In the genomic region with DNA sequence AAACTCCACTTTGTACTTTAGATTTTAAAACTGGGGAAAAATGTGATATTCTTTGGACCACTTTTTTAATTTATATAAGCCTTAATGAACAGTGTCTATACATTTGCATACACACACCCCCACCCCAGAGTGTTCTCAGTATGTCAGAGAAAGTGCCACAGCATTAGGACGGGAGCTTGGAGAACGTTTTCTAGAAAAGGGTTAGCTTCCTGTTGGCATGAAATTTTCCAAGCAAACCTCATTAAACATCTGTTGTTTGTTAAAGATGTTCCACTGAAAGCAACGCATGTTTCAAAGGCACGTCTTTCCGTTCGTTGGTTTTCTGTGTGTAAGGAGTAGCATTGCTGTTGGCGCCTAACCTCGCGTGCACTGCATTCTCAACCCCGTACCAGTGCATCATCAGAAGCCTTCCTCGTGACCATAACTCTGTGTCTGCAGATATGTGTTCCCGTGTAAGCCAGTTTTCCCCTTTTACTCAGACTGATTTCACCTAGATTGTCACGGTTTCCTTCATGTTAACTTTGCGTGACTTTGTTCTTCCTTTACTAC, we compare ENCODE assay signal across 12 cellular contexts.
DNase-seq lines count a peak whose midpoint lies in the region; ATAC-seq and TF ChIP-seq lines count a peak whose summit lies in the region.
"Had no signal": no experiment of that assay in that cellular context is flagged by ENCODE, and none has a peak within 500 bp of the region (broad histone marks: within the 10 kb centered on the region; RNA-seq: fewer than 3 reads in every experiment).

No MANE protein-coding gene starts in this region.

- no peak for ATAC-seq in left colon
- ATAC-seq: sciatic nerve had no signal

- H2AK5ac ChIP-seq in mesenchymal stem cell (ENCODE audit: low read length, severe bottlenecking) = no peak overlapping the region

- H3K4me1 Mint-ChIP-seq in activated naive CD4-positive, alpha-beta T cell treated with anti-CD3 and anti-CD28 coated beads for 36 hours (ENCODE audit: low read depth) = peaks cover 33% of the 10 kb centered on the region

- H2BK15ac ChIP-seq in mesenchymal stem cell (ENCODE audit: low read depth, poor library complexity, severe bottlenecking) = no peak overlapping the region

- DNase-seq in GM23248 (peak; percentile 85), mesenchymal stem cell (no peak), left colon (no peak), COLO668 (lab: John Stamatoyannopoulos, UW; ENCODE audit: unreplicated experiment) (no peak), nucleus accumbens (lab: John Stamatoyannopoulos, UW) (no peak), hippocampal formation (lab: John Stamatoyannopoulos, UW) (no peak)
- peak; percentile 68 for DNase-seq in activated naive CD4-positive, alpha-beta T cell treated with anti-CD3 and anti-CD28 coated beads for 36 hours
- DNase-seq: effector CD8-positive, alpha-beta T cell; GF-D8; NCI-H2029 had no signal

- H3K9ac ChIP-seq in GM23248 = peak overlapping the region; percentile 20; the same call in 1 of the 2 replicates
- peak overlapping the region; percentile 79 for H3K9ac ChIP-seq in mesenchymal stem cell (ENCODE audit: low read length)

- H3K4me2 ChIP-seq in GM23248 (ENCODE audit: unreplicated experiment) (peak overlapping the region; percentile 7), mesenchymal stem cell (ENCODE audit: low read length, poor library complexity, severe bottlenecking) (no peak overlapping the region)

- H3K4me3 ChIP-seq in GM23248 (0 out of 2 replicates have a peak overlapping the region, but pooled peaks have one; percentile 16), mesenchymal stem cell (ENCODE audit: insufficient read depth in 1 of 2, low read depth in 1 of 2, low read length in 2 of 2) (peak overlapping the region in 1 of 2 experiments; percentile 27)

- H3K4ac ChIP-seq in mesenchymal stem cell (ENCODE audit: low read depth in 1 of 2, low read length in 2 of 2) = no peak overlapping the region

- no peaks in the 10 kb centered on the region for H3K9me3 Mint-ChIP-seq in activated naive CD4-positive, alpha-beta T cell treated with anti-CD3 and anti-CD28 coated beads for 36 hours

- H3K9me3 ChIP-seq in GM23248 (ENCODE audit: low read depth) = no peaks in the 10 kb centered on the region
- H3K9me3 ChIP-seq in mesenchymal stem cell (ENCODE audit: control insufficient read depth, low read length) = no peaks in the 10 kb centered on the region

- peaks cover 8% of the 10 kb centered on the region; the same call in 1 of the 2 replicates for H3F3A ChIP-seq in GM23248 (ENCODE audit: insufficient read depth)

- peaks cover 1% of the 10 kb centered on the region for H3K79me1 ChIP-seq in mesenchymal stem cell (replicated peaks; ENCODE audit: low read length, poor library complexity, severe bottlenecking)

- H2BK12ac ChIP-seq in mesenchymal stem cell (ENCODE audit: low read length in 2 of 2) = no peak overlapping the region

- H4K91ac ChIP-seq in mesenchymal stem cell (ENCODE audit: low read length) = no peak overlapping the region

- H3K79me2 ChIP-seq in GM23248 (ENCODE audit: insufficient read depth) = no peaks in the 10 kb centered on the region

- peak overlapping the region; percentile 81 for H3K27ac Mint-ChIP-seq in activated naive CD4-positive, alpha-beta T cell treated with anti-CD3 and anti-CD28 coated beads for 36 hours

- H3K14ac ChIP-seq in mesenchymal stem cell (ENCODE audit: low read length in 2 of 2) = no peak overlapping the region

- no peak overlapping the region for H3K23ac ChIP-seq in mesenchymal stem cell (ENCODE audit: low read length in 2 of 2)

- TF ChIP-seq CTCF in C4-2B (conservative IDR thresholded peaks at IDR 0.05) = peak; percentile 42

- H3K4me1 ChIP-seq in GM23248 (ENCODE audit: insufficient read depth) (peaks cover 9% of the 10 kb centered on the region), mesenchymal stem cell (ENCODE audit: control insufficient read depth, insufficient read depth, low read depth, low read length) (peaks cover 2% of the 10 kb centered on the region)

- H2BK120ac ChIP-seq in mesenchymal stem cell (ENCODE audit: low read depth, low read length) = no peak overlapping the region

- H3K9me2 ChIP-seq in GM23248 (ENCODE audit: insufficient read depth) = no peaks in the 10 kb centered on the region

- H2AFZ ChIP-seq in GM23248 (peak overlapping the region; percentile 52), mesenchymal stem cell (ENCODE audit: low read depth, low read length) (no peak overlapping the region)

- no peaks in the 10 kb centered on the region for H3K36me3 Mint-ChIP-seq in activated naive CD4-positive, alpha-beta T cell treated with anti-CD3 and anti-CD28 coated beads for 36 hours (ENCODE audit: low read depth)

- 21 to 23% methylated on average over 14 of the region's 14 CpGs for WGBS in GM23248 (ENCODE audit: low coverage in 1 of 2, low lambda C conversion rate in 2 of 2, missing lambda C conversion rate in 2 of 2), 2 experiments
- 90% methylated on average over 12 of the region's 14 CpGs for WGBS in mesenchymal stem cell

- no peak overlapping the region for H3K27ac ChIP-seq in C4-2B
- H3K27ac ChIP-seq in GM23248 = no peak overlapping the region
- no peak overlapping the region for H3K27ac ChIP-seq in mesenchymal stem cell (ENCODE audit: low read length, poor library complexity, severe bottlenecking)

- intact Hi-C loops in activated naive CD4-positive, alpha-beta T cell treated with anti-CD3 and anti-CD28 coated beads for 36 hours (cut with micrococcal nuclease) = loop anchor here (1.0 to 5.0 kb wide), 6 partner anchors 38 to 672 kb away; partner anchors contain the start of gene MALT1
- intact Hi-C loops in left colon (cut with DNase I, micrococcal nuclease) = no loop called here

- CTCF ChIA-PET in activated naive CD4-positive, alpha-beta T cell treated with anti-CD3 and anti-CD28 coated beads for 36 hours (lab: Charles Lee) = interaction anchor here (0.8 to 1.6 kb wide), 6 partner anchors 12 to 364 kb away, joined by 3 to 8 read pairs (median 4); no protein-coding TSS in a partner anchor

- in situ Hi-C loops in GM23248 (cut with MboI) = no loop called here

- no peaks in the 10 kb centered on the region for H3K27me3 Mint-ChIP-seq in activated naive CD4-positive, alpha-beta T cell treated with anti-CD3 and anti-CD28 coated beads for 36 hours (ENCODE audit: low read depth)

- no peak overlapping the region for H3K18ac ChIP-seq in mesenchymal stem cell (ENCODE audit: low read depth in 1 of 2, low read length in 2 of 2)

- no peak overlapping the region for H4K8ac ChIP-seq in mesenchymal stem cell (ENCODE audit: low read length)

- H3K36me3 ChIP-seq in GM23248 (ENCODE audit: low read depth) = no peaks in the 10 kb centered on the region
- H3K36me3 ChIP-seq in mesenchymal stem cell (ENCODE audit: control insufficient read depth in 1 of 2, insufficient read depth in 2 of 2, low read depth in 1 of 2, low read length in 2 of 2) = peaks cover 0 to 19% of the 10 kb centered on the region in 2 experiments

- no peak overlapping the region for H2BK5ac ChIP-seq in mesenchymal stem cell (ENCODE audit: low read depth, low read length, poor library complexity, severe bottlenecking)

- no peak overlapping the region for H3K4me3 Mint-ChIP-seq in activated naive CD4-positive, alpha-beta T cell treated with anti-CD3 and anti-CD28 coated beads for 36 hours

- H4K20me1 ChIP-seq in GM23248 (ENCODE audit: insufficient read depth) = no peaks in the 10 kb centered on the region

- H3K27me3 ChIP-seq in GM23248 (replicated peaks; ENCODE audit: insufficient read depth) = no peaks in the 10 kb centered on the region
- H3K27me3 ChIP-seq in mesenchymal stem cell (ENCODE audit: control insufficient read depth in 1 of 2, insufficient read depth in 1 of 2, low read length in 2 of 2) = no peaks in the 10 kb centered on the region

Comparison
In these comparisons a context has a peak if more than half of its experiments do, and no peak if none do; other contexts are left out.
1. DNase-seq: peak in GM23248 (single experiment) and activated naive CD4-positive, alpha-beta T cell treated with anti-CD3 and anti-CD28 coated beads for 36 hours (single experiment); none in mesenchymal stem cell (single experiment), left colon (0 of 2), COLO668 (single experiment), nucleus accumbens (0 of 56) and hippocampal formation (0 of 2).